In the genomic region with DNA sequence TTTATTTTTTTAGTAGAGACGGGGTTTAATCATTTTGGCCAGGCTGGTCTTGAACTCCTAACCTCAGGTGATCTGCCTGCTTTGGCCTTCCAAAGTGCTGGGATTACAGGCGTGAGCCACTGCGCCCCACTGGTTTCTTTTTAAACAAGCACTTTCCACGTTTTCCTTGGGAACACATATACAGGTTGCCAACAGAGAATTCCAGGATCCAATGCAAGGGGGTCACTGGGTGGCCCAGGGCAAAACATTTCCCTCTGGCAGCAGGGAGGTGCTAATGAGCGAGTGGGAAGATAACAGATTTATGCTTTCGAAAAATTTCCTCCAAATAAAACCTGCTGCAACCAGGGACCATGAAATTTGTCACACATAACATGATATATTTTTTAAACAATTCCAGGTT, we compare ENCODE assay signal across 15 cellular contexts. TPM values are rescaled to one million over a fixed set of nuclear protein-coding genes. Genes with fewer than 3 reads are reported as not detected.
DNase-seq lines count a peak whose midpoint lies in the region; ATAC-seq and TF ChIP-seq lines count a peak whose summit lies in the region.
"Had no signal": no experiment of that assay in that cellular context is flagged by ENCODE, and none has a peak within 500 bp of the region (broad histone marks: within the 10 kb centered on the region; RNA-seq: fewer than 3 reads in every experiment).

No MANE protein-coding gene starts in this region.

- H3K9me3 ChIP-seq in aorta (ENCODE audit: control insufficient read depth, low read length) (no peaks in the 10 kb centered on the region), ovary (no peaks in the 10 kb centered on the region)
- H3K9me3 ChIP-seq: BE2C had no signal

- no peaks in the 10 kb centered on the region for H3K79me1 ChIP-seq in mesendoderm (ENCODE audit: low read length)

- H3K36me3 ChIP-seq in H7 (replicated peaks; ENCODE audit: control insufficient read depth, insufficient read depth, low read length), result no peaks in the 10 kb centered on the region
- no peaks in the 10 kb centered on the region for H3K36me3 ChIP-seq in mesendoderm (ENCODE audit: control insufficient read depth, insufficient read depth, low read length)
- H3K36me3 ChIP-seq in aorta (ENCODE audit: control insufficient read depth in 1 of 2, insufficient read depth in 2 of 2, low read length in 1 of 2), result no peaks in the 10 kb centered on the region
- H3K36me3 ChIP-seq in ovary, result no peaks in the 10 kb centered on the region
- H3K36me3 ChIP-seq: BE2C had no signal

- H3K27ac ChIP-seq in mesendoderm (ENCODE audit: low read depth, low read length), result no peak overlapping the region
- H3K27ac ChIP-seq in aorta (ENCODE audit: low read depth in 1 of 2, low read length in 2 of 2), result no peak overlapping the region
- no peak overlapping the region for H3K27ac ChIP-seq in ovary
- H3K27ac ChIP-seq: C4-2B had no signal

- peak overlapping the region in 3 of 5 experiments; percentile 24 to 88 (median 80) for H3K27ac Mint-ChIP-seq in brain
- H3K27ac Mint-ChIP-seq: CD4-positive, alpha-beta memory T cell; IgD-negative memory B cell had no signal

- no peak overlapping the region for H2BK5ac ChIP-seq in mesendoderm (ENCODE audit: low read length)

- TF ChIP-seq EP300 in ovary (IDR thresholded peaks at IDR 0.05), result no peak

- peak; percentile 72 for DNase-seq in H7
- DNase-seq in mesendoderm, result peak; percentile 59
- peak; percentile 13 to 15 for DNase-seq in aorta
- no peak for DNase-seq in activated CD4-positive, CD25-positive, alpha-beta regulatory T cell treated with anti-CD3 and anti-CD28 coated beads, Interleukin-2, amount 50 U/mL, for 72 hours
- no peak for DNase-seq in stimulated activated CD4-positive, alpha-beta T cell treated with anti-CD3 and anti-CD28 coated beads, Interleukin-4, amount 100 ng/mL, for 24 hours
- DNase-seq in ovary, result no peak
- DNase-seq: BE2C; CD4-positive, alpha-beta memory T cell; DMS79 had no signal

- no peak overlapping the region for H2BK15ac ChIP-seq in mesendoderm (replicated peaks; ENCODE audit: low read depth)

- no peak for ATAC-seq in aorta (ENCODE audit: low FRiP score)
- ATAC-seq: GM12878, HCT116 had no signal

- H3K4ac ChIP-seq in mesendoderm (ENCODE audit: low read depth, low read length), result no peak overlapping the region

- peak overlapping the region in 1 of 5 experiments; percentile 67 for H3K4me3 Mint-ChIP-seq in brain
- H3K4me3 Mint-ChIP-seq: CD4-positive, alpha-beta memory T cell; IgD-negative memory B cell had no signal

- no peak overlapping the region for H4K8ac ChIP-seq in mesendoderm (ENCODE audit: low read depth, low read length)

- H3K79me2 ChIP-seq in mesendoderm (ENCODE audit: control insufficient read depth, insufficient read depth, low read length), result no peaks in the 10 kb centered on the region

- no peak overlapping the region for H4K5ac ChIP-seq in mesendoderm (ENCODE audit: low read length)

- H3K18ac ChIP-seq in mesendoderm (ENCODE audit: low read length), result no peak overlapping the region

- H3K27me3 ChIP-seq in H7 (ENCODE audit: control insufficient read depth, insufficient read depth, low read length) (no peaks in the 10 kb centered on the region), mesendoderm (ENCODE audit: insufficient read depth, low read length, poor library complexity) (no peaks in the 10 kb centered on the region), aorta (ENCODE audit: control insufficient read depth in 1 of 2, insufficient read depth in 2 of 2, low read length in 1 of 2) (no peaks in the 10 kb centered on the region), ovary (no peaks in the 10 kb centered on the region)
- H3K27me3 ChIP-seq: BE2C had no signal

- intact Hi-C loops in aorta (cut with DNase I) (no loop called here), ovary (cut with DNase I) (no loop called here)

- TF ChIP-seq CTCF in brain (conservative IDR thresholded peaks at IDR 0.05) (no peak), ovary (IDR thresholded peaks at IDR 0.05) (no peak)

- H3K56ac ChIP-seq in mesendoderm (ENCODE audit: low read length), result no peak overlapping the region

- no peak overlapping the region for H2BK120ac ChIP-seq in mesendoderm (ENCODE audit: low read depth, low read length)

- WGBS in mesendoderm (ENCODE audit: extremely low coverage, insufficient coverage, low lambda C conversion rate), result no CpG with 5 or more reads among the region's 6 CpGs
- WGBS in aorta, 2 donors, result 42 to 43% methylated on average over 6 of the region's 6 CpGs
- WGBS in ovary, 3 donors, result 29 to 39% (median 33%) methylated on average over 6 of the region's 6 CpGs

- peaks cover 0 to 9% (median 0%) of the 10 kb centered on the region in 5 experiments for H3K9me3 Mint-ChIP-seq in brain
- H3K9me3 Mint-ChIP-seq: CD4-positive, alpha-beta memory T cell; IgD-negative memory B cell had no signal

- H3K9ac ChIP-seq in mesendoderm (ENCODE audit: low read length), result no peak overlapping the region

- H3K4me2 ChIP-seq in mesendoderm (ENCODE audit: low read length), result no peak overlapping the region

- TF ChIP-seq POLR2A in ovary (IDR thresholded peaks at IDR 0.05), result no peak

- peaks cover 2% of the 10 kb centered on the region for H3K4me1 ChIP-seq in mesendoderm (ENCODE audit: control insufficient read depth, low read depth, low read length)
- no peaks in the 10 kb centered on the region for H3K4me1 ChIP-seq in aorta (ENCODE audit: control insufficient read depth in 1 of 2, insufficient read depth in 2 of 2, low read length in 2 of 2)
- H3K4me1 ChIP-seq in ovary (ENCODE audit: insufficient read depth), result no peaks in the 10 kb centered on the region

- no peak overlapping the region for H2AK5ac ChIP-seq in mesendoderm (ENCODE audit: low read length)

- no peaks in the 10 kb centered on the region for H3K36me3 Mint-ChIP-seq in brain
- H3K36me3 Mint-ChIP-seq: CD4-positive, alpha-beta memory T cell; IgD-negative memory B cell had no signal

- H3K4me3 ChIP-seq in H7 (ENCODE audit: insufficient read depth, low read depth, low read length), result no peak overlapping the region
- H3K4me3 ChIP-seq in mesendoderm (ENCODE audit: low read length), result no peak overlapping the region
- no peak overlapping the region for H3K4me3 ChIP-seq in aorta (ENCODE audit: low read length in 2 of 2)
- no peak overlapping the region for H3K4me3 ChIP-seq in ovary
- H3K4me3 ChIP-seq: GM12878 had no signal

- H3K23ac ChIP-seq in mesendoderm (ENCODE audit: low read length), result no peak overlapping the region

- H3K4me1 Mint-ChIP-seq in brain, result peaks cover 28% of the 10 kb centered on the region
- H3K4me1 Mint-ChIP-seq: CD4-positive, alpha-beta memory T cell; IgD-negative memory B cell had no signal

- H3K27me3 Mint-ChIP-seq in brain, result peaks cover 11% of the 10 kb centered on the region

RNA-seq across cellular contexts. Expression of a gene that starts 41.1 kb away (rescaled TPM):
- total RNA-seq in H7 (2014; rRNA removed; shearing (Covaris generic)), result 32.1 and 34.1 TPM in 2 replicates
- 2.0 TPM for polyA plus RNA-seq in brain (ENCODE audit: insufficient read depth, low read depth, low replicate concordance)
- polyA plus RNA-seq in mesendoderm (2013, experiment 1 of 2), result 10.8 TPM
- 10.5 TPM for polyA plus RNA-seq in mesendoderm (2013, experiment 2 of 2)
- 10 to 100 TPM; 36.4 to 72.2 TPM for total RNA-seq in aorta
- polyA plus RNA-seq in aorta, result 10 to 100 TPM in 1 of 2 donors, 1 to 10 TPM in 1; 9.6 to 49.0 TPM
- total RNA-seq in ovary, result 10 to 100 TPM in 2 of 7 donors, 1 to 10 TPM in 4, under 1 TPM in 1; 0.35 to 15.1 (median 5.8) TPM
- polyA plus RNA-seq in ovary, result 1 to 10 TPM in 1 of 2 donors, under 1 TPM in 1; 0.75 to 1.0 TPM
- total RNA-seq: CD4-positive, alpha-beta memory T cell had no signal
- polyA plus RNA-seq: AG04450; CD4-positive, alpha-beta memory T cell; GM12878; IgD-negative memory B cell had no signal

Comparison
In these comparisons a context has a peak if more than half of its experiments do, and no peak if none do; other contexts are left out.
1. DNase-seq: peak in H7 (single experiment), mesendoderm (single experiment) and aorta (2 of 2); none in activated CD4-positive, CD25-positive, alpha-beta regulatory T cell treated with anti-CD3 and anti-CD28 coated beads, Interleukin-2, amount 50 U/mL, for 72 hours (single experiment), stimulated activated CD4-positive, alpha-beta T cell treated with anti-CD3 and anti-CD28 coated beads, Interleukin-4, amount 100 ng/mL, for 24 hours (single experiment) and ovary (0 of 5).